In the genomic region with DNA sequence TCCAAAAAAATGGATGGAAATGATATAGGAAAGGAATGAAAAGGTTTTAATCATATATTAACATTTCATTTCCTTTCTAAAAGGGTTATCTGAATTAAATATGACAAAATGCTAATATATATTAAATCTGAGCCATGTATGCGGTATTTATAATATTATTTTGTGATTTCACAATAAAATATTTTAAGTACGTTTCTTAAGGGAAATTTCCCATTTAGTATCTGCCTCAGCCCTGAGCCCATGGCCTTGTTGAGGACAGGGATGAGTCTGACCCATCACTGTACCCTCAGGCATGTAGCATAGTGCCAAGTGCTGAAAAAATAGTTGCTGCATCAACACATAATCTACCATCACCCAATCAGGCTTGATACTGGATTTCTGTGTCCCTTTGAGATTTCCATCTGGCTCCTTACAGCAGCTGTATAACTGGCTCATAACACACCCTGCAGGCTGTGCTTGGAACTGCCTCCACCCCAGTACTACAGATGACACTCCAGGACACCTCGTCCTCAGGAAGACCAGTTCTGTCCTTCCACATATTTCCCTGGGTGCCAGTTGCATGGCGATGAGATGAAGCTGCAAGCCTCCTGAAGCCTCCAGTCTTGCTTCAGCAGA, we compare ENCODE assay signal across 1 cellular context.
TF ChIP-seq lines count a peak whose summit lies in the region.

No MANE protein-coding gene starts in this region.

TF ChIP-seq in K562, 482 proteins besides CTCF, POLR2A, EP300 and RAD21 (continued from another document and continues in another):
- TF ChIP-seq, protein P1, sequence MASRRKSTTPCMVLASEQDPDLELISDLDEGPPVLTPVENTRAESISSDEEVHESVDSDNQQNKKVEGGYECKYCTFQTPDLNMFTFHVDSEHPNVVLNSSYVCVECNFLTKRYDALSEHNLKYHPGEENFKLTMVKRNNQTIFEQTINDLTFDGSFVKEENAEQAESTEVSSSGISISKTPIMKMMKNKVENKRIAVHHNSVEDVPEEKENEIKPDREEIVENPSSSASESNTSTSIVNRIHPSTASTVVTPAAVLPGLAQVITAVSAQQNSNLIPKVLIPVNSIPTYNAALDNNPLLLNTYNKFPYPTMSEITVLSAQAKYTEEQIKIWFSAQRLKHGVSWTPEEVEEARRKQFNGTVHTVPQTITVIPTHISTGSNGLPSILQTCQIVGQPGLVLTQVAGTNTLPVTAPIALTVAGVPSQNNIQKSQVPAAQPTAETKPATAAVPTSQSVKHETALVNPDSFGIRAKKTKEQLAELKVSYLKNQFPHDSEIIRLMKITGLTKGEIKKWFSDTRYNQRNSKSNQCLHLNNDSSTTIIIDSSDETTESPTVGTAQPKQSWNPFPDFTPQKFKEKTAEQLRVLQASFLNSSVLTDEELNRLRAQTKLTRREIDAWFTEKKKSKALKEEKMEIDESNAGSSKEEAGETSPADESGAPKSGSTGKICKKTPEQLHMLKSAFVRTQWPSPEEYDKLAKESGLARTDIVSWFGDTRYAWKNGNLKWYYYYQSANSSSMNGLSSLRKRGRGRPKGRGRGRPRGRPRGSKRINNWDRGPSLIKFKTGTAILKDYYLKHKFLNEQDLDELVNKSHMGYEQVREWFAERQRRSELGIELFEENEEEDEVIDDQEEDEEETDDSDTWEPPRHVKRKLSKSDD (conservative IDR thresholded peaks at IDR 0.05; ENCODE audit: low read length), result no peak
- TF ChIP-seq ELF2 (CRISPR knock-in tag; IDR thresholded peaks at IDR 0.05) (no peak), MTA3 (IDR thresholded peaks at IDR 0.05; ENCODE audit: borderline replicate concordance) (peak; percentile 28; the same call in 1 of the 2 replicates), ZNF76 (CRISPR knock-in tag; IDR thresholded peaks at IDR 0.05; ENCODE audit: borderline replicate concordance) (no peak; the same call in 1 of the 2 replicates), ZNF586 (CRISPR knock-in tag; conservative IDR thresholded peaks at IDR 0.05) (0 out of 2 replicates have a peak, but pooled peaks have one; percentile 57), SRSF3 (IDR thresholded peaks at IDR 0.05; ENCODE audit: insufficient read depth, low read length) (no peak), ZNF77 (CRISPR knock-in tag; IDR thresholded peaks at IDR 0.05) (no peak), MEF2D (tag; conservative IDR thresholded peaks at IDR 0.05; ENCODE audit: low read depth) (no peak), ZNF431 (CRISPR knock-in tag; IDR thresholded peaks at IDR 0.05) (no peak), CCNT2 (IDR thresholded peaks at IDR 0.05; ENCODE audit: borderline replicate concordance, extremely low read depth, insufficient read length, low read depth, low read length) (no peak), U2AF1 (optimal IDR thresholded peaks at IDR 0.05; ENCODE audit: low read depth, low read length) (no peak), ZNF41 (CRISPR knock-in tag; conservative IDR thresholded peaks at IDR 0.05) (no peak), RCOR1 (IDR thresholded peaks at IDR 0.05; ENCODE audit: borderline replicate concordance in 1 of 2, low read depth in 2 of 2, low read length in 2 of 2) (peak in 1 of 2 experiments; percentile 58; a peak in 2 of 4 replicates), MBD2 (IDR thresholded peaks at IDR 0.05; ENCODE audit: borderline replicate concordance, low read depth) (no peak), ZNF3 (CRISPR knock-in tag; IDR thresholded peaks at IDR 0.05) (no peak), YBX1 (IDR thresholded peaks at IDR 0.05) (no peak), CTBP1 (IDR thresholded peaks at IDR 0.05; ENCODE audit: borderline replicate concordance) (peak; percentile 66; the same call in 1 of the 2 replicates), HMGN3 (IDR thresholded peaks at IDR 0.05; ENCODE audit: borderline replicate concordance, extremely low read depth, insufficient read length, low read depth, low read length) (no peak), HLTF (IDR thresholded peaks at IDR 0.05) (no peak), ILF3 (IDR thresholded peaks at IDR 0.05; ENCODE audit: borderline replicate concordance) (0 out of 2 replicates have a peak, but pooled peaks have one; percentile 68), RBM34 (IDR thresholded peaks at IDR 0.05; ENCODE audit: borderline replicate concordance, insufficient read depth, low read length) (no peak), MTF1 (CRISPR knock-in tag; IDR thresholded peaks at IDR 0.05; ENCODE audit: borderline replicate concordance) (no peak), MYC (IDR thresholded peaks at IDR 0.05; ENCODE audit: low read depth, low read length) (no peak), MYC (CRISPR knock-in tag; IDR thresholded peaks at IDR 0.05; ENCODE audit: borderline replicate concordance, low read depth) (no peak), MYBL2 (IDR thresholded peaks at IDR 0.05; ENCODE audit: low read depth) (no peak), MYBL2 (CRISPR knock-in tag; IDR thresholded peaks at IDR 0.05; ENCODE audit: borderline replicate concordance) (no peak), ZNF707 (CRISPR knock-in tag; conservative IDR thresholded peaks at IDR 0.05) (0 out of 2 replicates have a peak, but pooled peaks have one; percentile 25), CBX3 (IDR thresholded peaks at IDR 0.05; ENCODE audit: borderline replicate concordance in 1 of 2, low read length in 2 of 2) (peak in 1 of 2 experiments; percentile 72; a peak in 1 of 3 replicates), JUND (IDR thresholded peaks at IDR 0.05; ENCODE audit: borderline replicate concordance, low read depth, low read length) (peak; percentile 41; the same call in 1 of the 2 replicates), JUND (tag; IDR thresholded peaks at IDR 0.05; ENCODE audit: borderline replicate concordance, low read depth, low read length) (peak; percentile 13; the same call in 1 of the 3 replicates), RUNX1 (IDR thresholded peaks at IDR 0.05; ENCODE audit: low read depth) (no peak), ZC3H11A (IDR thresholded peaks at IDR 0.05; ENCODE audit: low read depth, low read length) (no peak), SNRNP70 (optimal IDR thresholded peaks at IDR 0.05; ENCODE audit: low read depth, low read length) (peak; percentile 43), NCOR1 (IDR thresholded peaks at IDR 0.05) (peak; percentile 14; the same call in 1 of the 2 replicates), ZBTB17 (CRISPR knock-in tag; IDR thresholded peaks at IDR 0.05) (no peak)
- TF ChIP-seq, protein P2, sequence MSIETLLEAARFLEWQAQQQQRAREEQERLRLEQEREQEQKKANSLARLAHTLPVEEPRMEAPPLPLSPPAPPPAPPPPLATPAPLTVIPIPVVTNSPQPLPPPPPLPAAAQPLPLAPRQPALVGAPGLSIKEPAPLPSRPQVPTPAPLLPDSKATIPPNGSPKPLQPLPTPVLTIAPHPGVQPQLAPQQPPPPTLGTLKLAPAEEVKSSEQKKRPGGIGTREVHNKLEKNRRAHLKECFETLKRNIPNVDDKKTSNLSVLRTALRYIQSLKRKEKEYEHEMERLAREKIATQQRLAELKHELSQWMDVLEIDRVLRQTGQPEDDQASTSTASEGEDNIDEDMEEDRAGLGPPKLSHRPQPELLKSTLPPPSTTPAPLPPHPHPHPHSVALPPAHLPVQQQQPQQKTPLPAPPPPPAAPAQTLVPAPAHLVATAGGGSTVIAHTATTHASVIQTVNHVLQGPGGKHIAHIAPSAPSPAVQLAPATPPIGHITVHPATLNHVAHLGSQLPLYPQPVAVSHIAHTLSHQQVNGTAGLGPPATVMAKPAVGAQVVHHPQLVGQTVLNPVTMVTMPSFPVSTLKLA (conservative IDR thresholded peaks at IDR 0.05), result 0 out of 4 replicates have a peak, but pooled peaks of 1 of the 2 experiments have one; percentile 39
- TF ChIP-seq, protein P3, sequence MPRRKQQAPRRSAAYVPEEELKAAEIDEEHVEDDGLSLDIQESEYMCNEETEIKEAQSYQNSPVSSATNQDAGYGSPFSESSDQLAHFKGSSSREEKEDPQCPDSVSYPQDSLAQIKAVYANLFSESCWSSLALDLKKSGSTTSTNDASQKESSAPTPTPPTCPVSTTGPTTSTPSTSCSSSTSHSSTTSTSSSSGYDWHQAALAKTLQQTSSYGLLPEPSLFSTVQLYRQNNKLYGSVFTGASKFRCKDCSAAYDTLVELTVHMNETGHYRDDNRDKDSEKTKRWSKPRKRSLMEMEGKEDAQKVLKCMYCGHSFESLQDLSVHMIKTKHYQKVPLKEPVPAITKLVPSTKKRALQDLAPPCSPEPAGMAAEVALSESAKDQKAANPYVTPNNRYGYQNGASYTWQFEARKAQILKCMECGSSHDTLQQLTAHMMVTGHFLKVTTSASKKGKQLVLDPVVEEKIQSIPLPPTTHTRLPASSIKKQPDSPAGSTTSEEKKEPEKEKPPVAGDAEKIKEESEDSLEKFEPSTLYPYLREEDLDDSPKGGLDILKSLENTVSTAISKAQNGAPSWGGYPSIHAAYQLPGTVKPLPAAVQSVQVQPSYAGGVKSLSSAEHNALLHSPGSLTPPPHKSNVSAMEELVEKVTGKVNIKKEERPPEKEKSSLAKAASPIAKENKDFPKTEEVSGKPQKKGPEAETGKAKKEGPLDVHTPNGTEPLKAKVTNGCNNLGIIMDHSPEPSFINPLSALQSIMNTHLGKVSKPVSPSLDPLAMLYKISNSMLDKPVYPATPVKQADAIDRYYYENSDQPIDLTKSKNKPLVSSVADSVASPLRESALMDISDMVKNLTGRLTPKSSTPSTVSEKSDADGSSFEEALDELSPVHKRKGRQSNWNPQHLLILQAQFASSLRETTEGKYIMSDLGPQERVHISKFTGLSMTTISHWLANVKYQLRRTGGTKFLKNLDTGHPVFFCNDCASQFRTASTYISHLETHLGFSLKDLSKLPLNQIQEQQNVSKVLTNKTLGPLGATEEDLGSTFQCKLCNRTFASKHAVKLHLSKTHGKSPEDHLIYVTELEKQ (CRISPR knock-in tag; IDR thresholded peaks at IDR 0.05), result no peak
- TF ChIP-seq, protein P4, sequence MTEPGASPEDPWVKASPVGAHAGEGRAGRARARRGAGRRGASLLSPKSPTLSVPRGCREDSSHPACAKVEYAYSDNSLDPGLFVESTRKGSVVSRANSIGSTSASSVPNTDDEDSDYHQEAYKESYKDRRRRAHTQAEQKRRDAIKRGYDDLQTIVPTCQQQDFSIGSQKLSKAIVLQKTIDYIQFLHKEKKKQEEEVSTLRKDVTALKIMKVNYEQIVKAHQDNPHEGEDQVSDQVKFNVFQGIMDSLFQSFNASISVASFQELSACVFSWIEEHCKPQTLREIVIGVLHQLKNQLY (CRISPR knock-in tag; conservative IDR thresholded peaks at IDR 0.05), result no peak; a peak in 1 of 4 replicates
- TF ChIP-seq, protein P5, sequence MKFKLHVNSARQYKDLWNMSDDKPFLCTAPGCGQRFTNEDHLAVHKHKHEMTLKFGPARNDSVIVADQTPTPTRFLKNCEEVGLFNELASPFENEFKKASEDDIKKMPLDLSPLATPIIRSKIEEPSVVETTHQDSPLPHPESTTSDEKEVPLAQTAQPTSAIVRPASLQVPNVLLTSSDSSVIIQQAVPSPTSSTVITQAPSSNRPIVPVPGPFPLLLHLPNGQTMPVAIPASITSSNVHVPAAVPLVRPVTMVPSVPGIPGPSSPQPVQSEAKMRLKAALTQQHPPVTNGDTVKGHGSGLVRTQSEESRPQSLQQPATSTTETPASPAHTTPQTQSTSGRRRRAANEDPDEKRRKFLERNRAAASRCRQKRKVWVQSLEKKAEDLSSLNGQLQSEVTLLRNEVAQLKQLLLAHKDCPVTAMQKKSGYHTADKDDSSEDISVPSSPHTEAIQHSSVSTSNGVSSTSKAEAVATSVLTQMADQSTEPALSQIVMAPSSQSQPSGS (CRISPR knock-in tag; IDR thresholded peaks at IDR 0.05), result no peak
- TF ChIP-seq, protein P6, sequence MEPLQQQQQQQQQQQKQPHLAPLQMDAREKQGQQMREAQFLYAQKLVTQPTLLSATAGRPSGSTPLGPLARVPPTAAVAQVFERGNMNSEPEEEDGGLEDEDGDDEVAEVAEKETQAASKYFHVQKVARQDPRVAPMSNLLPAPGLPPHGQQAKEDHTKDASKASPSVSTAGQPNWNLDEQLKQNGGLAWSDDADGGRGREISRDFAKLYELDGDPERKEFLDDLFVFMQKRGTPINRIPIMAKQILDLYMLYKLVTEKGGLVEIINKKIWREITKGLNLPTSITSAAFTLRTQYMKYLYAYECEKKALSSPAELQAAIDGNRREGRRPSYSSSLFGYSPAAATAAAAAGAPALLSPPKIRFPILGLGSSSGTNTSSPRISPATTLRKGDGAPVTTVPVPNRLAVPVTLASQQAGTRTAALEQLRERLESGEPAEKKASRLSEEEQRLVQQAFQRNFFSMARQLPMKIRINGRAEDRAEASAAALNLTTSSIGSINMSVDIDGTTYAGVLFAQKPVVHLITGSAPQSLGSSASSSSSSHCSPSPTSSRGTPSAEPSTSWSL (CRISPR knock-in tag; IDR thresholded peaks at IDR 0.05; ENCODE audit: borderline replicate concordance), result no peak
- TF ChIP-seq, protein P7, sequence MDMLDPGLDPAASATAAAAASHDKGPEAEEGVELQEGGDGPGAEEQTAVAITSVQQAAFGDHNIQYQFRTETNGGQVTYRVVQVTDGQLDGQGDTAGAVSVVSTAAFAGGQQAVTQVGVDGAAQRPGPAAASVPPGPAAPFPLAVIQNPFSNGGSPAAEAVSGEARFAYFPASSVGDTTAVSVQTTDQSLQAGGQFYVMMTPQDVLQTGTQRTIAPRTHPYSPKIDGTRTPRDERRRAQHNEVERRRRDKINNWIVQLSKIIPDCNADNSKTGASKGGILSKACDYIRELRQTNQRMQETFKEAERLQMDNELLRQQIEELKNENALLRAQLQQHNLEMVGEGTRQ (CRISPR knock-in tag; IDR thresholded peaks at IDR 0.05), result no peak
- TF ChIP-seq, protein P8, sequence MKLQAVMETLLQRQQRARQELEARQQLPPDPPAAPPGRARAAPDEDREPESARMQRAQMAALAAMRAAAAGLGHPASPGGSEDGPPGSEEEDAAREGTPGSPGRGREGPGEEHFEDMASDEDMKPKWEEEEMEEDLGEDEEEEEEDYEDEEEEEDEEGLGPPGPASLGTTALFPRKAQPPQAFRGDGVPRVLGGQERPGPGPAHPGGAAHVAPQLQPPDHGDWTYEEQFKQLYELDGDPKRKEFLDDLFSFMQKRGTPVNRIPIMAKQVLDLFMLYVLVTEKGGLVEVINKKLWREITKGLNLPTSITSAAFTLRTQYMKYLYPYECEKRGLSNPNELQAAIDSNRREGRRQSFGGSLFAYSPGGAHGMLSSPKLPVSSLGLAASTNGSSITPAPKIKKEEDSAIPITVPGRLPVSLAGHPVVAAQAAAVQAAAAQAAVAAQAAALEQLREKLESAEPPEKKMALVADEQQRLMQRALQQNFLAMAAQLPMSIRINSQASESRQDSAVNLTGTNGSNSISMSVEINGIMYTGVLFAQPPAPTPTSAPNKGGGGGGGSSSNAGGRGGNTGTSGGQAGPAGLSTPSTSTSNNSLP (IDR thresholded peaks at IDR 0.05; ENCODE audit: borderline replicate concordance, low read depth, low read length), result peak; percentile 23; the same call in 1 of the 2 replicates
- TF ChIP-seq, protein P9, sequence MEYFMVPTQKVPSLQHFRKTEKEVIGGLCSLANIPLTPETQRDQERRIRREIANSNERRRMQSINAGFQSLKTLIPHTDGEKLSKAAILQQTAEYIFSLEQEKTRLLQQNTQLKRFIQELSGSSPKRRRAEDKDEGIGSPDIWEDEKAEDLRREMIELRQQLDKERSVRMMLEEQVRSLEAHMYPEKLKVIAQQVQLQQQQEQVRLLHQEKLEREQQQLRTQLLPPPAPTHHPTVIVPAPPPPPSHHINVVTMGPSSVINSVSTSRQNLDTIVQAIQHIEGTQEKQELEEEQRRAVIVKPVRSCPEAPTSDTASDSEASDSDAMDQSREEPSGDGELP (CRISPR knock-in tag; IDR thresholded peaks at IDR 0.05; ENCODE audit: borderline replicate concordance), result peak; percentile 78
- TF ChIP-seq, protein P10, sequence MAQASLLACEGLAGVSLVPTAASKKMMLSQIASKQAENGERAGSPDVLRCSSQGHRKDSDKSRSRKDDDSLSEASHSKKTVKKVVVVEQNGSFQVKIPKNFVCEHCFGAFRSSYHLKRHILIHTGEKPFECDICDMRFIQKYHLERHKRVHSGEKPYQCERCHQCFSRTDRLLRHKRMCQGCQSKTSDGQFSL (CRISPR knock-in tag; IDR thresholded peaks at IDR 0.05), result no peak
- TF ChIP-seq, protein P10 (tag; IDR thresholded peaks at IDR 0.05), result no peak
